Comparison of ENCODE assay signal across 8 cellular contexts in the genomic region with DNA sequence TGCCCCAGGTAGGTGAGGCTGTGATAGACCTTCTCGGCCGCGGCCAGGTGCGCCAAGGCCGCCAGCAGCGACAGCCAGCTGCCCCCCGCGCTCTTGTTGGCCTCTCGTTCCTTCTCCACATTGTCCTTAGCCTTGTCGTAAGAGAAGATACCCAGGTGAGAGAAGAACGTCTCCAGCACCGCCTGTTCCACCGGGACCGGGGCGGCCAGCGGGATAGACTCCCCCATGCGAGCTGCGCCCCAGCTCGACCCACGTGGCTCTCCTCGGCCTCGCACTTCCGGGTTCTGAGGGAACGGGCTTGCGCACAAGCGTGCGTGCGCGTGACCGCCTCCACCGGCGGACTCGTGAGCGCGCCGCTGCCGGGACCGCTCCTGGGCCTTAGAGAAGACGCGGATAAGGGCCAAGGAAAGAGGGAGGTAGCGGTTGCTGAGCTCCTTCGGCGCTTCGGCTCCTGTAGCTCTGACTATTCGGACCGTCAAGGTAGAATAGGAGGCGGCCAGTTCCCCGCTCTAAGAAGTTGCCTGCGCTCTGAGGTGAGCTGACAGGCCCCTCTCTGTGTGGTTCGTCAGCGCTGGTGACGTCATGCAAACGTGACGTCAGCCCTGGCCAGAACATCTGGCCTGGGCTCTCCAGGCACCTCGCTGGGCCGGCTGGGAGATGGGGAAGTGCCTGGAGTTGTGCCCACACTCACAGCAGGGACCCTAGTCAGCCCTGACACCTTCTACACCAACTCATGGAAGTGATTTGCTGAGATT. TPM values are rescaled to one million over a fixed set of nuclear protein-coding genes. Genes with fewer than 3 reads are reported as not detected.
DNase-seq lines count a peak whose midpoint lies in the region; ATAC-seq and TF ChIP-seq lines count a peak whose summit lies in the region.

Gene KICS2, minus strand, starts transcription at position 286 of the 755 bp plus-strand sequence. Its CDS starts 59 bp downstream, at position 227.

- no peak for TF ChIP-seq CTCF in PC-9 (conservative IDR thresholded peaks at IDR 0.05)
- TF ChIP-seq CTCF in esophagus muscularis mucosa (IDR thresholded peaks at IDR 0.05) = peak in 2 of 3 experiments; percentile 2 to 7

- BruUV-seq in PC-9 (replicated peaks; lab: Mats Ljungman, UMichigan) = TSS peak; percentile 85

- H3K9me2 ChIP-seq in PC-9 (ENCODE audit: insufficient read depth) = no peaks in the 10 kb centered on the region

- peaks cover 4% of the 10 kb centered on the region for H3K27me3 Mint-ChIP-seq in activated T-cell treated with anti-CD3 and anti-CD28 coated beads, Interleukin-2, amount 50 U/mL, for 4 hours (ENCODE audit: low read depth)

- CTCF ChIA-PET in PC-9 (lab: Charles Lee) = interaction anchor here (1.0 kb wide), 1 partner anchor 378 kb away, joined by 3 read pairs; the partner anchor contains the start of gene SRGAP1

- H3K9me3 ChIP-seq in PC-9 (ENCODE audit: insufficient read depth, low read depth) = no peaks in the 10 kb centered on the region
- no peaks in the 10 kb centered on the region for H3K9me3 ChIP-seq in esophagus muscularis mucosa
- no peaks in the 10 kb centered on the region for H3K9me3 ChIP-seq in muscle layer of duodenum (ENCODE audit: control insufficient read depth in 1 of 2, low read length in 2 of 2)

- no peaks in the 10 kb centered on the region for H4K20me1 ChIP-seq in PC-9 (ENCODE audit: insufficient read depth)

- H3K4me3 Mint-ChIP-seq in activated T-cell treated with anti-CD3 and anti-CD28 coated beads, Interleukin-2, amount 50 U/mL, for 4 hours = peak within 1 kb of the TSS; percentile 95

- under 1% methylated on average over 38 of the region's 56 CpGs for whole genome bisulfite sequencing in esophagus muscularis mucosa

- no peak for TF ChIP-seq EP300 in esophagus muscularis mucosa (IDR thresholded peaks at IDR 0.05)

- TF ChIP-seq POLR2A in esophagus muscularis mucosa (IDR thresholded peaks at IDR 0.05; ENCODE audit: low read depth) = peak; percentile 92

- DNase-seq in DMS79 (lab: John Stamatoyannopoulos, UW) (peak; percentile 44), KBM-7 (peak; percentile 96), PC-9 (peak; percentile 80 to 93), esophagus muscularis mucosa (ENCODE audit: extremely low spot score) (peak; percentile 98)
- DNase-seq in activated T-cell treated with anti-CD3 and anti-CD28 coated beads, Interleukin-2, amount 50 U/mL, for 4 hours = peak; percentile 90
- DNase-seq in stimulated activated CD8-positive, alpha-beta memory T cell treated with anti-CD3 and anti-CD28 coated beads, Interleukin-7, amount 100 ng/mL, for 24 hours (ENCODE audit: low read depth) = peak; percentile 78

- in situ Hi-C loops in KBM-7 (cut with MboI; ENCODE audit: low pct_unique_long_range_greater_than_20kb, low sequenced_read_pairs) = no loop called here

- H3K79me2 ChIP-seq in PC-9 (ENCODE audit: low read depth) = peaks cover 16% of the 10 kb centered on the region

- peaks cover 23% of the 10 kb centered on the region for H3K4me1 Mint-ChIP-seq in activated T-cell treated with anti-CD3 and anti-CD28 coated beads, Interleukin-2, amount 50 U/mL, for 4 hours (ENCODE audit: low read depth)

- intact Hi-C loops in PC-9 (cut with micrococcal nuclease; ENCODE audit: unreplicated experiment) (loop anchor here (1.0 to 5.0 kb wide), 2 partner anchors 135 to 182 kb away; partner anchors contain the start of gene XPOT), esophagus muscularis mucosa (cut with DNase I) (loop anchor here (1.0 kb wide), 1 partner anchor 379 kb away; no protein-coding TSS in a partner anchor)

- H3K4me3 ChIP-seq in PC-9 (peak within 1 kb of the TSS; percentile 73), esophagus muscularis mucosa (peak within 1 kb of the TSS; percentile 72 to 93 (median 85)), muscle layer of duodenum (ENCODE audit: low read depth in 1 of 2, low read length in 2 of 2) (peak within 1 kb of the TSS; percentile 83 to 86)

- peak within 1 kb of the TSS; percentile 89 for H3K27ac ChIP-seq in PC-9
- peak within 1 kb of the TSS; percentile 92 to 97 (median 94) for H3K27ac ChIP-seq in esophagus muscularis mucosa (replicated peaks in 1 of 4)
- peak within 1 kb of the TSS; percentile 94 for H3K27ac ChIP-seq in muscle layer of duodenum (ENCODE audit: low read length)

- peaks cover 29% of the 10 kb centered on the region for H3K4me1 ChIP-seq in PC-9 (replicated peaks; ENCODE audit: insufficient read depth)
- peaks cover 6 to 14% (median 7%) of the 10 kb centered on the region in 4 donors for H3K4me1 ChIP-seq in esophagus muscularis mucosa
- H3K4me1 ChIP-seq in muscle layer of duodenum (ENCODE audit: control insufficient read depth in 1 of 2, insufficient read depth in 2 of 2, low read length in 2 of 2) = peaks cover 5 to 6% of the 10 kb centered on the region in 2 donors

- no peaks in the 10 kb centered on the region for H3K9me3 Mint-ChIP-seq in activated T-cell treated with anti-CD3 and anti-CD28 coated beads, Interleukin-2, amount 50 U/mL, for 4 hours

- H3K36me3 ChIP-seq in PC-9 (ENCODE audit: low read depth) (no peaks in the 10 kb centered on the region), esophagus muscularis mucosa (no peaks in the 10 kb centered on the region), muscle layer of duodenum (ENCODE audit: control insufficient read depth in 1 of 2, insufficient read depth in 2 of 2, low read length in 2 of 2) (no peaks in the 10 kb centered on the region)

- POLR2A ChIA-PET in PC-9 (lab: Charles Lee; ENCODE audit: unreplicated experiment) = interaction anchor here (0.5 to 0.8 kb wide), 4 partner anchors 108 to 304 kb away, joined by 3 to 5 read pairs (median 4); no protein-coding TSS in a partner anchor

- ATAC-seq in GM21723 (IDR thresholded peaks at IDR 0.05; ENCODE audit: unreplicated experiment) = peak; percentile 97
- peak; percentile 95 to 96 for ATAC-seq in activated T-cell treated with anti-CD3 and anti-CD28 coated beads, Interleukin-2, amount 50 U/mL, for 4 hours

- peak within 1 kb of the TSS; percentile 88 for H2AFZ ChIP-seq in PC-9

- H3K4me2 ChIP-seq in PC-9 = peak within 1 kb of the TSS; percentile 92

- H3F3A ChIP-seq in PC-9 (ENCODE audit: insufficient read depth, low read depth) = no peaks in the 10 kb centered on the region

- no peaks in the 10 kb centered on the region for H3K36me3 Mint-ChIP-seq in activated T-cell treated with anti-CD3 and anti-CD28 coated beads, Interleukin-2, amount 50 U/mL, for 4 hours (ENCODE audit: insufficient read depth)

- H3K27me3 ChIP-seq in PC-9 (ENCODE audit: insufficient read depth, low read depth) (no peaks in the 10 kb centered on the region), esophagus muscularis mucosa (no peaks in the 10 kb centered on the region), muscle layer of duodenum (ENCODE audit: low read depth, low read length) (no peaks in the 10 kb centered on the region)

RNA-seq across cellular contexts. Expression of gene KICS2, which starts in this region (rescaled TPM):
- total RNA-seq in PC-9 (2021) (12.1 and 14.5 TPM in 2 replicates), esophagus muscularis mucosa (1 to 10 TPM; 4.5 to 8.8 (median 6.4) TPM)
- total RNA-seq in activated T-cell treated with anti-CD3 and anti-CD28 coated beads, Interleukin-2, amount 50 U/mL, for 4 hours = 10 to 100 TPM; 11.1 to 14.3 (median 12.2) TPM

Comparison
In these comparisons a context has a peak if more than half of its experiments do, and no peak if none do; other contexts are left out.
1. Peak in every context shown above with its lines: DNase-seq, ATAC-seq, H3K4me3 ChIP-seq and H3K27ac ChIP-seq.
2. DNase-seq: peak in every context shown above with its lines; median percentile 98 in esophagus muscularis mucosa; 96 in KBM-7; 90 in activated T-cell treated with anti-CD3 and anti-CD28 coated beads, Interleukin-2, amount 50 U/mL, for 4 hours; 86 in PC-9; 78 in stimulated activated CD8-positive, alpha-beta memory T cell treated with anti-CD3 and anti-CD28 coated beads, Interleukin-7, amount 100 ng/mL, for 24 hours; 44 in DMS79.